In genomic region chr3:72446406-72447058, GRCh38 we compare ENCODE assay signal across 8 cellular contexts. TPM values are rescaled to one million over a fixed set of nuclear protein-coding genes. Genes with fewer than 3 reads are reported as not detected.
DNase-seq lines count a peak whose midpoint lies in the region; ATAC-seq and TF ChIP-seq lines count a peak whose summit lies in the region.

TSS of gene RYBP (minus strand) at chr3:72446621.

- TF ChIP-seq RAD21 in IMR-90 (IDR thresholded peaks at IDR 0.05; ENCODE audit: low read length) = no peak; the same call in 1 of the 2 replicates

- no peaks in the 10 kb centered on the region for H3F3A ChIP-seq in DOHH2 (ENCODE audit: control insufficient read depth, insufficient read depth)

- peak within 1 kb of the TSS; percentile 63 for H2BK5ac ChIP-seq in IMR-90 (ENCODE audit: low read depth, low read length, poor library complexity, severe bottlenecking)

- H3K4me2 ChIP-seq in DOHH2 (ENCODE audit: low read length) (peak within 1 kb of the TSS; percentile 88), IMR-90 (ENCODE audit: low read depth, low read length) (peak within 1 kb of the TSS; percentile 94)

- peaks cover 53% of the 10 kb centered on the region for H3K79me2 ChIP-seq in DOHH2 (ENCODE audit: control insufficient read depth, low read length)

- H3K4me1 ChIP-seq in DOHH2 (ENCODE audit: control insufficient read depth, low read length) = peaks cover 51% of the 10 kb centered on the region
- H3K4me1 ChIP-seq in IMR-90 (ENCODE audit: control insufficient read depth, insufficient read depth, low read length) = peaks cover 2% of the 10 kb centered on the region; the same call in 1 of the 2 replicates
- peaks cover 3 to 13% of the 10 kb centered on the region in 2 donors for H3K4me1 ChIP-seq in uterus

- WGBS in IMR-90 (ENCODE audit: extremely low coverage in 2 of 2, insufficient read length in 1 of 2), 2 experiments = 0% methylated on average over 1 of the region's 45 CpGs; no CpG with 5 or more reads in 1 of the 2 experiments

- peak within 1 kb of the TSS; percentile 85 for H3K4me3 ChIP-seq in DOHH2 (ENCODE audit: low read length)
- peak within 1 kb of the TSS; percentile 98 for H3K4me3 ChIP-seq in IMR-90 (ENCODE audit: insufficient read depth, low read depth, low read length)
- peak within 1 kb of the TSS; percentile 75 to 94 for H3K4me3 ChIP-seq in uterus

- H3K27me3 ChIP-seq in DOHH2 (ENCODE audit: control insufficient read depth, low read length) (peaks cover 30% of the 10 kb centered on the region), IMR-90 (ENCODE audit: control insufficient read depth, insufficient read depth, low read length) (peaks cover 11% of the 10 kb centered on the region), uterus (no peaks in the 10 kb centered on the region)

- peak within 1 kb of the TSS; percentile 44; the same call in 1 of the 3 replicates for H2BK15ac ChIP-seq in IMR-90 (ENCODE audit: low read depth, low read length)

- H3K9me3 ChIP-seq in DOHH2 (ENCODE audit: control insufficient read depth, insufficient read depth, low read length) (no peaks in the 10 kb centered on the region), IMR-90 (ENCODE audit: control insufficient read depth, insufficient read depth, low read length) (no peaks in the 10 kb centered on the region; the same call in 1 of the 2 replicates), uterus (no peaks in the 10 kb centered on the region)

- no TSS peak for BruUV-seq in IMR-90 (replicated peaks; lab: Mats Ljungman, UMichigan)

- H2AFZ ChIP-seq in IMR-90 (replicated peaks; ENCODE audit: low read length, poor library complexity) = peak within 1 kb of the TSS; percentile 93

- H2AK9ac ChIP-seq in IMR-90 (replicated peaks; ENCODE audit: low read depth, low read length, poor library complexity) = peak within 1 kb of the TSS; percentile 92

- peak within 1 kb of the TSS; percentile 42 for H3K4ac ChIP-seq in IMR-90 (ENCODE audit: low read depth, low read length)

- H3K23ac ChIP-seq in IMR-90 (ENCODE audit: low read depth, low read length) = peak within 1 kb of the TSS; percentile 90

- peak within 1 kb of the TSS; percentile 79 for H3K14ac ChIP-seq in IMR-90 (replicated peaks; ENCODE audit: low read depth, low read length)

- POLR2A ChIA-PET in IMR-90 (lab: Charles Lee; ENCODE audit: unreplicated experiment) = no interaction called here

- no peak within 1 kb of the TSS; the same call in 1 of the 2 replicates for H2BK20ac ChIP-seq in IMR-90 (ENCODE audit: low read depth, low read length)

- CTCF ChIA-PET in IMR-90 (lab: Yijun Ruan, JAX) = interaction anchor here (0.6 kb wide), 1 partner anchor 66 kb away, joined by 3 read pairs; no protein-coding TSS in a partner anchor

- peak within 1 kb of the TSS; percentile 22; the same call in 1 of the 2 replicates for H4K5ac ChIP-seq in IMR-90 (ENCODE audit: low read depth, low read length)

- peak within 1 kb of the TSS; percentile 9 for H3K27ac ChIP-seq in DOHH2 (ENCODE audit: low read depth, low read length)
- H3K27ac ChIP-seq in IMR-90 (ENCODE audit: insufficient read depth, low read length) = peak within 1 kb of the TSS; percentile 84
- peak within 1 kb of the TSS; percentile 59 for H3K27ac ChIP-seq in epithelial cell of prostate
- H3K27ac ChIP-seq in uterus = peak within 1 kb of the TSS; percentile 92 to 95

- H4K91ac ChIP-seq in IMR-90 (ENCODE audit: insufficient read depth, low read depth, low read length) = peak within 1 kb of the TSS; percentile 81

- H3K9me2 ChIP-seq in DOHH2 (replicated peaks; ENCODE audit: control insufficient read depth, low read length) = no peaks in the 10 kb centered on the region

- H3K79me1 ChIP-seq in IMR-90 (ENCODE audit: low read depth in 1 of 2, low read length in 2 of 2) = peaks cover 19 to 38% of the 10 kb centered on the region in 2 experiments

- H2AK5ac ChIP-seq in IMR-90 (ENCODE audit: low read depth, low read length) = peak within 1 kb of the TSS; percentile 82

- peak within 1 kb of the TSS; percentile 21; the same call in 1 of the 2 replicates for H2BK120ac ChIP-seq in IMR-90 (ENCODE audit: low read depth, low read length)

- H3K18ac ChIP-seq in IMR-90 (ENCODE audit: low read depth, low read length) = peak within 1 kb of the TSS; percentile 78

- TF ChIP-seq POLR2A in IMR-90 (IDR thresholded peaks at IDR 0.05; ENCODE audit: low read depth, low read length) (peak; percentile 22; the same call in 1 of the 2 replicates), uterus (IDR thresholded peaks at IDR 0.05) (no peak)

- H3K56ac ChIP-seq in IMR-90 (ENCODE audit: extremely low read depth, insufficient read depth, low read length) = peak within 1 kb of the TSS; percentile 75

- in situ Hi-C loops in IMR-90 (cut with MboI; ENCODE audit: low sequenced_read_pairs) = loop anchor here (25.0 kb wide), 1 partner anchor 641 kb away; no protein-coding TSS in a partner anchor

- intact Hi-C loops in IMR-90 (cut with micrococcal nuclease) = loop anchor here (1.0 to 10.0 kb wide), 8 partner anchors 146 to 569 kb away; partner anchors contain the start of gene GXYLT2
- intact Hi-C loops in uterus (cut with DNase I; ENCODE audit: low total_unique reads) = no loop called here

- H4K20me1 ChIP-seq in DOHH2 (ENCODE audit: control insufficient read depth, insufficient read depth, low read depth, low read length) = peaks cover 35% of the 10 kb centered on the region
- peaks cover 48% of the 10 kb centered on the region for H4K20me1 ChIP-seq in IMR-90 (ENCODE audit: insufficient read depth, low read length)

- H3K9me1 ChIP-seq in IMR-90 (ENCODE audit: insufficient read depth, low read length) = no peaks in the 10 kb centered on the region; the same call in none of the 2 replicates

- ATAC-seq in GM21515 (IDR thresholded peaks at IDR 0.05; ENCODE audit: unreplicated experiment) = peak; percentile 32
- ATAC-seq in IMR-90 (ENCODE audit: low read depth) = peak; percentile 36

- dilution Hi-C loops in IMR-90 (cut with HindIII; ENCODE audit: low sequenced_read_pairs, unreplicated experiment) = no loop called here

- H3K36me3 ChIP-seq in DOHH2 (ENCODE audit: control insufficient read depth, low read length) = peaks cover 45% of the 10 kb centered on the region
- H3K36me3 ChIP-seq in IMR-90 (ENCODE audit: control insufficient read depth, insufficient read depth, low read length) = no peaks in the 10 kb centered on the region
- no peaks in the 10 kb centered on the region for H3K36me3 ChIP-seq in uterus

- H4K8ac ChIP-seq in IMR-90 (ENCODE audit: low read depth in 2 of 2, low read length in 2 of 2) = peak within 1 kb of the TSS; percentile 53 to 90; a peak in 3 of 4 replicates

- peak within 1 kb of the TSS; percentile 98 for H3K9ac ChIP-seq in IMR-90 (ENCODE audit: low read depth, low read length)

- TF ChIP-seq CTCF in DOHH2 (IDR thresholded peaks at IDR 0.05; ENCODE audit: low read depth, low read length, poor library complexity, severe bottlenecking) = peak; percentile 6
- 0 out of 2 replicates have a peak, but pooled peaks have one; percentile 3 for TF ChIP-seq CTCF in IMR-90 (conservative IDR thresholded peaks at IDR 0.05; ENCODE audit: low read depth, low read length)
- no peak for TF ChIP-seq CTCF in uterus (IDR thresholded peaks at IDR 0.05)

- DNase-seq in IMR-90 (peak; percentile 18), epithelial cell of prostate (ENCODE audit: low read depth, low spot score) (no peak), myocyte (ENCODE audit: low read depth) (peak; percentile 48), uterus (no peak), NCI-H1048 (lab: John Stamatoyannopoulos, UW) (no peak)
- peak; percentile 19 to 26 for DNase-seq in activated CD4-positive, alpha-beta T cell treated with anti-CD3 and anti-CD28 coated beads for 4 hours

TF ChIP-seq in IMR-90, 13 proteins besides CTCF, POLR2A, EP300 and RAD21:
- TF ChIP-seq CHD1 (IDR thresholded peaks at IDR 0.05; ENCODE audit: low read depth, low read length) (no peak), RFX5 (IDR thresholded peaks at IDR 0.05; ENCODE audit: low read depth, low read length) (no peak), RCOR1 (IDR thresholded peaks at IDR 0.05; ENCODE audit: insufficient replicate concordance, low read length) (no peak), SMC3 (IDR thresholded peaks at IDR 0.05; ENCODE audit: low read depth, low read length) (no peak), ELK1 (IDR thresholded peaks at IDR 0.05; ENCODE audit: borderline replicate concordance, low read depth, low read length) (no peak), CEBPB (IDR thresholded peaks at IDR 0.05; ENCODE audit: low read depth, low read length) (no peak), MAZ (IDR thresholded peaks at IDR 0.05; ENCODE audit: borderline replicate concordance, low read depth, low read length) (0 out of 2 replicates have a peak, but pooled peaks have one; percentile 26)

RNA-seq across cellular contexts. Expression of gene RYBP, which starts in this region (rescaled TPM):
- total RNA-seq in IMR-90 (2012; rRNA removed) (4.1 and 6.9 TPM in 2 replicates), myocyte (4.8 and 5.9 TPM in 2 replicates), uterus (10 to 100 TPM in 2 of 4 donors, 1 to 10 TPM in 2; 5.1 to 43.1 (median 19.6) TPM)
- 3.6 and 4.2 TPM in 2 replicates for polyA plus RNA-seq in IMR-90 (2012; rRNA removed)
- polyA plus RNA-seq in IMR-90 (2012; cell fraction: cytosol; rRNA removed) = 0.63 and 0.85 TPM in 2 replicates
- polyA plus RNA-seq in IMR-90 (2012; cell fraction: nucleus; rRNA removed; ENCODE audit: low replicate concordance) = 0.95 and 5.4 TPM in 2 replicates
- 8.0 TPM for polyA plus RNA-seq in myocyte (2012)

Comparison
In these comparisons a context has a peak if more than half of its experiments do, and no peak if none do; other contexts are left out.
1. H3K27ac ChIP-seq: peak in every context shown above with its lines; median percentile 94 in uterus; 84 in IMR-90; 59 in epithelial cell of prostate; 9 in DOHH2.
2. CTCF ChIP-seq: peak in DOHH2 (single experiment) and IMR-90 (single experiment); none in uterus (0 of 4).
3. DNase-seq: peak in IMR-90 (single experiment), activated CD4-positive, alpha-beta T cell treated with anti-CD3 and anti-CD28 coated beads for 4 hours (2 of 2) and myocyte (single experiment); none in epithelial cell of prostate (single experiment), uterus (0 of 2) and NCI-H1048 (single experiment).
4. Peak in every context shown above with its lines, with median percentiles within 50 percentile points of each other: H3K4me3 ChIP-seq.